ENCODE assay signal across 12 cellular contexts in genomic region chr15:85555875-85556617, GRCh38.
DNase-seq lines count a peak whose midpoint lies in the region; ATAC-seq and TF ChIP-seq lines count a peak whose summit lies in the region.
"Had no signal": no experiment of that assay in that cellular context is flagged by ENCODE, and none has a peak within 500 bp of the region (broad histone marks: within the 10 kb centered on the region; RNA-seq: fewer than 3 reads in every experiment).

No MANE protein-coding gene starts in this region.

- no peaks in the 10 kb centered on the region for H3K9me2 ChIP-seq in GM23338 (ENCODE audit: insufficient read depth)

- H3K4me3 Mint-ChIP-seq in activated T-helper 2 cell treated with anti-CD3 and anti-CD28 coated beads, Interferon-gamma antibody, Interleukin-2, Interleukin-4, amounts not matched to agents 10 μg/mL and 5 μg/mL and 100 μg/mL, durations not matched to agents 14 hours and 24 hours and 36 hours (ENCODE audit: low read depth): no peak overlapping the region
- no peak overlapping the region for H3K4me3 Mint-ChIP-seq in GM23338
- H3K4me3 Mint-ChIP-seq: brain had no signal

- H3K27me3 ChIP-seq in foreskin keratinocyte: no peaks in the 10 kb centered on the region
- H3K27me3 ChIP-seq in GM23338 (ENCODE audit: insufficient read depth): no peaks in the 10 kb centered on the region

- no peaks in the 10 kb centered on the region for H3K27me3 Mint-ChIP-seq in activated T-helper 2 cell treated with anti-CD3 and anti-CD28 coated beads, Interferon-gamma antibody, Interleukin-2, Interleukin-4, amounts not matched to agents 10 μg/mL and 5 μg/mL and 100 μg/mL, durations not matched to agents 14 hours and 24 hours and 36 hours (ENCODE audit: low read depth)
- H3K27me3 Mint-ChIP-seq in GM23338 (ENCODE audit: insufficient read depth, low read depth, poor library complexity): peaks cover 1% of the 10 kb centered on the region
- H3K27me3 Mint-ChIP-seq: brain had no signal

- TF ChIP-seq CTCF in GM10266 (IDR thresholded peaks at IDR 0.05; ENCODE audit: control insufficient read depth, insufficient read depth, low read depth, missing control alignments) (no peak), foreskin keratinocyte (conservative IDR thresholded peaks at IDR 0.05) (no peak), GM23338 (conservative IDR thresholded peaks at IDR 0.05; ENCODE audit: low read depth in 2 of 2) (no peak)

- no peak overlapping the region for H3K4me3 ChIP-seq in GM23338

- no peaks in the 10 kb centered on the region; the same call in 1 of the 2 replicates for H4K20me1 ChIP-seq in GM23338 (replicated peaks; ENCODE audit: insufficient read depth)

- H3K27ac ChIP-seq in foreskin keratinocyte (no peak overlapping the region), GM23338 (ENCODE audit: low read depth) (no peak overlapping the region)

- H3K4me1 Mint-ChIP-seq in activated T-helper 2 cell treated with anti-CD3 and anti-CD28 coated beads, Interferon-gamma antibody, Interleukin-2, Interleukin-4, amounts not matched to agents 10 μg/mL and 5 μg/mL and 100 μg/mL, durations not matched to agents 14 hours and 24 hours and 36 hours (ENCODE audit: low read depth): peaks cover 46% of the 10 kb centered on the region
- H3K4me1 Mint-ChIP-seq in GM23338: peaks cover 36% of the 10 kb centered on the region

- no peak overlapping the region for H2AFZ ChIP-seq in GM23338

- peaks cover 4% of the 10 kb centered on the region; the same call in 1 of the 2 replicates for H3K79me2 ChIP-seq in GM23338 (replicated peaks; ENCODE audit: insufficient read depth)

- no peaks in the 10 kb centered on the region for H3K9me3 Mint-ChIP-seq in activated T-helper 2 cell treated with anti-CD3 and anti-CD28 coated beads, Interferon-gamma antibody, Interleukin-2, Interleukin-4, amounts not matched to agents 10 μg/mL and 5 μg/mL and 100 μg/mL, durations not matched to agents 14 hours and 24 hours and 36 hours
- peaks cover 7% of the 10 kb centered on the region; the same call in 2 of the 3 replicates for H3K9me3 Mint-ChIP-seq in GM23338
- H3K9me3 Mint-ChIP-seq: brain had no signal

- peak overlapping the region; percentile 16 for H3K27ac Mint-ChIP-seq in activated T-helper 2 cell treated with anti-CD3 and anti-CD28 coated beads, Interferon-gamma antibody, Interleukin-2, Interleukin-4, amounts not matched to agents 10 μg/mL and 5 μg/mL and 100 μg/mL, durations not matched to agents 14 hours and 24 hours and 36 hours
- no peak overlapping the region for H3K27ac Mint-ChIP-seq in GM23338
- H3K27ac Mint-ChIP-seq: brain had no signal

- H3K36me3 ChIP-seq in GM23338 (ENCODE audit: insufficient read depth): 0 out of 2 replicates have a peak, but pooled peaks cover 7% of the 10 kb centered on the region

- intact Hi-C loops in activated T-helper 2 cell treated with anti-CD3 and anti-CD28 coated beads, Interferon-gamma antibody, Interleukin-2, Interleukin-4, amounts not matched to agents 10 μg/mL and 5 μg/mL and 100 μg/mL, durations not matched to agents 14 hours and 24 hours and 36 hours (cut with micrococcal nuclease): no loop called here

- no peak overlapping the region for H3K4me2 ChIP-seq in GM23338

- DNase-seq in GM10266 (ENCODE audit: extremely low spot score) (peak; percentile 14), foreskin melanocyte (no peak), DMS79 treated with DMSO at 0.1 percent for 48 hours (lab: John Stamatoyannopoulos, UW) (no peak), foreskin keratinocyte (no peak), GM23338 (ENCODE audit: low spot score) (no peak)
- DNase-seq in activated T-helper 2 cell treated with anti-CD3 and anti-CD28 coated beads, Interferon-gamma antibody, Interleukin-2, Interleukin-4, amounts not matched to agents 10 μg/mL and 5 μg/mL and 100 μg/mL, durations not matched to agents 14 hours and 24 hours and 36 hours (ENCODE audit: low spot score): no peak
- DNase-seq: activated CD4-positive, alpha-beta T cell treated with anti-CD3 and anti-CD28 coated beads for 1 hour; mesendoderm; PC-3 had no signal

- ATAC-seq in GM19372 (IDR thresholded peaks at IDR 0.05; ENCODE audit: low read depth, unreplicated experiment) (peak; percentile 72), HG03095 (IDR thresholded peaks at IDR 0.05; ENCODE audit: unreplicated experiment) (peak; percentile 72), foreskin keratinocyte (no peak), GM23338 (no peak)
- ATAC-seq: PC-3 had no signal

- no peaks in the 10 kb centered on the region for H3F3A ChIP-seq in GM23338 (replicated peaks; ENCODE audit: low read depth)

- H3K4me1 ChIP-seq in foreskin keratinocyte (no peaks in the 10 kb centered on the region), GM23338 (ENCODE audit: insufficient read depth) (peaks cover 16% of the 10 kb centered on the region)

- H3K36me3 Mint-ChIP-seq in activated T-helper 2 cell treated with anti-CD3 and anti-CD28 coated beads, Interferon-gamma antibody, Interleukin-2, Interleukin-4, amounts not matched to agents 10 μg/mL and 5 μg/mL and 100 μg/mL, durations not matched to agents 14 hours and 24 hours and 36 hours (ENCODE audit: low read depth): peaks cover 31% of the 10 kb centered on the region
- H3K36me3 Mint-ChIP-seq in GM23338 (ENCODE audit: low read depth): peaks cover 19% of the 10 kb centered on the region

TF ChIP-seq in GM23338, 12 proteins besides CTCF, POLR2A, EP300 and RAD21 (continues in another document):
- TF ChIP-seq ZNF331 (CRISPR knock-in tag; IDR thresholded peaks at IDR 0.05; ENCODE audit: low read depth): no peak
- no peak for TF ChIP-seq POLR2AphosphoS5 (IDR thresholded peaks at IDR 0.05; ENCODE audit: low read depth)
- TF ChIP-seq ZNF462 (CRISPR knock-in tag; IDR thresholded peaks at IDR 0.05): no peak

Comparison
In these comparisons a context has a peak if more than half of its experiments do, and no peak if none do; other contexts are left out.
1. ATAC-seq: peak in GM19372 (single experiment) and HG03095 (single experiment); none in foreskin keratinocyte (single experiment) and GM23338 (single experiment).